ENCODE assay signal across 1 cellular context in the genomic region with DNA sequence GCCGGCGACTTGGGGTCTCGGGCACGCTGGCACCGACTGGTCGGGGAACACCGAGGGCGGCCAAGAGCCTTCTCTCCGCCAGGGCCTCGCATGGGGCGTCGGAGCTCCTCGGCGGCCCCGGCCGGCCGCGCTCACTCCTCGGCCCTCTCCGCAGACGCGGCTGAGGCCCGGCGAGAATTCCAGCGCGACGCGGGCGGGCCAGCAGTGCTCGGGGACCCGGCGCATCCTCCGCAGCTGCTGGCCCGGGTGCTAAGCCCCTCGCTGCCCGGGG.
TF ChIP-seq lines count a peak whose summit lies in the region.

No MANE protein-coding gene starts in this region.

TF ChIP-seq in HEK293T, 16 proteins besides CTCF, POLR2A, EP300 and RAD21:
- TF ChIP-seq ELF4 (IDR thresholded peaks at IDR 0.05), result no peak
- no peak for TF ChIP-seq ZNF384 (IDR thresholded peaks at IDR 0.05)
- TF ChIP-seq BHLHE40 (IDR thresholded peaks at IDR 0.05; ENCODE audit: borderline replicate concordance), result no peak
- no peak for TF ChIP-seq TARDBP (IDR thresholded peaks at IDR 0.05)
- no peak for TF ChIP-seq SP1 (IDR thresholded peaks at IDR 0.05)
- no peak for TF ChIP-seq LEF1 (IDR thresholded peaks at IDR 0.05; ENCODE audit: borderline replicate concordance)
- TF ChIP-seq FOXA1 (IDR thresholded peaks at IDR 0.05), result no peak
- TF ChIP-seq FOXK2 (IDR thresholded peaks at IDR 0.05), result no peak
- TF ChIP-seq SUZ12 (IDR thresholded peaks at IDR 0.05), result no peak
- TF ChIP-seq NFRKB (IDR thresholded peaks at IDR 0.05), result no peak
- TF ChIP-seq, protein P1, sequence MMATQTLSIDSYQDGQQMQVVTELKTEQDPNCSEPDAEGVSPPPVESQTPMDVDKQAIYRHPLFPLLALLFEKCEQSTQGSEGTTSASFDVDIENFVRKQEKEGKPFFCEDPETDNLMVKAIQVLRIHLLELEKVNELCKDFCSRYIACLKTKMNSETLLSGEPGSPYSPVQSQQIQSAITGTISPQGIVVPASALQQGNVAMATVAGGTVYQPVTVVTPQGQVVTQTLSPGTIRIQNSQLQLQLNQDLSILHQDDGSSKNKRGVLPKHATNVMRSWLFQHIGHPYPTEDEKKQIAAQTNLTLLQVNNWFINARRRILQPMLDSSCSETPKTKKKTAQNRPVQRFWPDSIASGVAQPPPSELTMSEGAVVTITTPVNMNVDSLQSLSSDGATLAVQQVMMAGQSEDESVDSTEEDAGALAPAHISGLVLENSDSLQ (IDR thresholded peaks at IDR 0.05), result no peak
TF ChIP-seq in HEK293T: peak in this region for 0.
